In genomic region chrX:66233206-66233605, GRCh38 we compare ENCODE assay signal across 20 cellular contexts.
DNase-seq lines count a peak whose midpoint lies in the region; ATAC-seq, FAIRE-seq and TF ChIP-seq lines count a peak whose summit lies in the region.
"Had no signal": no experiment of that assay in that cellular context is flagged by ENCODE, and none has a peak within 500 bp of the region (broad histone marks: within the 10 kb centered on the region; RNA-seq: fewer than 3 reads in every experiment).

No MANE protein-coding gene starts in this region.

- no peak for TF ChIP-seq RAD21 in neural cell (conservative IDR thresholded peaks at IDR 0.05)

- TF ChIP-seq CTCF in astrocyte (IDR thresholded peaks at IDR 0.05; ENCODE audit: insufficient read depth, low read depth, low read length) (no peak), neural cell (IDR thresholded peaks at IDR 0.05; ENCODE audit: poor library complexity, severe bottlenecking) (no peak)

- ATAC-seq in GM19455 (IDR thresholded peaks at IDR 0.05; ENCODE audit: unreplicated experiment) = no peak
- ATAC-seq: HepG2 had no signal

- H3K27ac Mint-ChIP-seq in astrocyte (ENCODE audit: unreplicated experiment) = no peak overlapping the region
- no peak overlapping the region for H3K27ac Mint-ChIP-seq in activated CD4-positive, alpha-beta memory T cell treated with anti-CD3 and anti-CD28 coated beads, Interleukin-2, amount 10 ng/mL, durations not matched to agents 7 days and 5 days
- H3K27ac Mint-ChIP-seq: CD4-positive, alpha-beta memory T cell; HFFc6 had no signal

- CTCF ChIA-PET in activated CD4-positive, alpha-beta memory T cell treated with anti-CD3 and anti-CD28 coated beads, Interleukin-2, amount 10 ng/mL, durations not matched to agents 7 days and 5 days (lab: Charles Lee) = no interaction called here

- H3K27me3 Mint-ChIP-seq in astrocyte (ENCODE audit: low read depth, unreplicated experiment) = no peaks in the 10 kb centered on the region
- H3K27me3 Mint-ChIP-seq in activated CD4-positive, alpha-beta memory T cell treated with anti-CD3 and anti-CD28 coated beads, Interleukin-2, amount 10 ng/mL, durations not matched to agents 7 days and 5 days = no peaks in the 10 kb centered on the region
- H3K27me3 Mint-ChIP-seq: CD4-positive, alpha-beta memory T cell had no signal

- TF ChIP-seq EP300 in neural cell (conservative IDR thresholded peaks at IDR 0.05; ENCODE audit: poor library complexity, severe bottlenecking) = peak; percentile 71

- peaks cover 12% of the 10 kb centered on the region for H3K4me1 Mint-ChIP-seq in astrocyte (ENCODE audit: low read depth, unreplicated experiment)
- H3K4me1 Mint-ChIP-seq in activated CD4-positive, alpha-beta memory T cell treated with anti-CD3 and anti-CD28 coated beads, Interleukin-2, amount 10 ng/mL, durations not matched to agents 7 days and 5 days = no peaks in the 10 kb centered on the region
- H3K4me1 Mint-ChIP-seq: CD4-positive, alpha-beta memory T cell had no signal

- H3K79me2 ChIP-seq in astrocyte (ENCODE audit: insufficient read depth, low read length) (no peaks in the 10 kb centered on the region), neural cell (replicated peaks; ENCODE audit: insufficient read depth, low read length) (no peaks in the 10 kb centered on the region)

- H3K4me3 ChIP-seq in astrocyte (ENCODE audit: insufficient read depth, low read depth, low read length) (no peak overlapping the region), neural cell (ENCODE audit: low read length) (no peak overlapping the region)
- H3K4me3 ChIP-seq: HAP-1 had no signal

- no peaks in the 10 kb centered on the region for H3F3A ChIP-seq in neural cell (ENCODE audit: insufficient read depth, low read length, poor library complexity, severe bottlenecking)

- DNase-seq in astrocyte (ENCODE audit: low read depth) (no peak), inferior parietal cortex (ENCODE audit: extremely low spot score) (peak; percentile 15), superior temporal gyrus (ENCODE audit: extremely low spot score) (peak; percentile 60), HK-2 (ENCODE audit: unreplicated experiment) (no peak)
- no peak for DNase-seq in activated CD4-positive, alpha-beta memory T cell treated with anti-CD3 and anti-CD28 coated beads, Interleukin-2, amount 10 ng/mL, durations not matched to agents 7 days and 5 days
- DNase-seq: ACHN; BE2C; CD4-positive, alpha-beta memory T cell; DMS79; EL; HFFc6 had no signal

- POLR2A ChIA-PET in activated CD4-positive, alpha-beta memory T cell treated with anti-CD3 and anti-CD28 coated beads, Interleukin-2, amount 10 ng/mL, durations not matched to agents 7 days and 5 days (lab: Charles Lee) = no interaction called here

- H3K9ac ChIP-seq in astrocyte (ENCODE audit: low read length) (no peak overlapping the region), neural cell (ENCODE audit: low read length) (no peak overlapping the region)

- H3K9me3 Mint-ChIP-seq in astrocyte (ENCODE audit: unreplicated experiment) = no peaks in the 10 kb centered on the region
- no peaks in the 10 kb centered on the region for H3K9me3 Mint-ChIP-seq in activated CD4-positive, alpha-beta memory T cell treated with anti-CD3 and anti-CD28 coated beads, Interleukin-2, amount 10 ng/mL, durations not matched to agents 7 days and 5 days

- H3K9me2 ChIP-seq in neural cell (ENCODE audit: insufficient read depth, low read length) = no peaks in the 10 kb centered on the region

- FAIRE-seq in astrocyte (lab: Jason Lieb, UNC) = peak; percentile 89
- FAIRE-seq: G401.6, GM12892, H1, HepG2, HTR-8/SVneo had no signal

- H3K4me3 Mint-ChIP-seq in astrocyte (ENCODE audit: unreplicated experiment) = no peak overlapping the region
- H3K4me3 Mint-ChIP-seq in activated CD4-positive, alpha-beta memory T cell treated with anti-CD3 and anti-CD28 coated beads, Interleukin-2, amount 10 ng/mL, durations not matched to agents 7 days and 5 days = no peak overlapping the region
- H3K4me3 Mint-ChIP-seq: CD4-positive, alpha-beta memory T cell; HFFc6 had no signal

- H3K27me3 ChIP-seq in astrocyte (ENCODE audit: insufficient read depth, low read length) = no peaks in the 10 kb centered on the region
- H3K27me3 ChIP-seq in neural cell (ENCODE audit: insufficient read depth, low read depth, low read length) = no peaks in the 10 kb centered on the region
- H3K27me3 ChIP-seq: BE2C had no signal

- no peaks in the 10 kb centered on the region for H3K4me1 ChIP-seq in astrocyte (ENCODE audit: insufficient read depth, low read length)
- H3K4me1 ChIP-seq: BE2C, HAP-1 had no signal

- H2AFZ ChIP-seq in astrocyte (ENCODE audit: low read depth, low read length) (no peak overlapping the region), neural cell (ENCODE audit: low read depth, low read length) (no peak overlapping the region)

- no peaks in the 10 kb centered on the region for H3K9me3 ChIP-seq in astrocyte (ENCODE audit: insufficient read depth, low read depth, low read length)
- H3K9me3 ChIP-seq in neural cell (ENCODE audit: low read length) = no peaks in the 10 kb centered on the region
- H3K9me3 ChIP-seq: BE2C, HAP-1 had no signal

- H3K36me3 ChIP-seq in astrocyte (ENCODE audit: insufficient read depth, low read length) (no peaks in the 10 kb centered on the region), neural cell (ENCODE audit: insufficient read depth, low read length) (no peaks in the 10 kb centered on the region)
- H3K36me3 ChIP-seq: BE2C, HAP-1 had no signal

- H3K4me2 ChIP-seq in astrocyte (ENCODE audit: low read length) = no peak overlapping the region
- no peak overlapping the region for H3K4me2 ChIP-seq in neural cell (ENCODE audit: low read length)

- H3K36me3 Mint-ChIP-seq in astrocyte (ENCODE audit: low read depth, unreplicated experiment) = peaks cover 4% of the 10 kb centered on the region
- H3K36me3 Mint-ChIP-seq in activated CD4-positive, alpha-beta memory T cell treated with anti-CD3 and anti-CD28 coated beads, Interleukin-2, amount 10 ng/mL, durations not matched to agents 7 days and 5 days (ENCODE audit: low read depth) = no peaks in the 10 kb centered on the region
- H3K36me3 Mint-ChIP-seq: CD4-positive, alpha-beta memory T cell had no signal

- no peaks in the 10 kb centered on the region for H4K20me1 ChIP-seq in astrocyte (ENCODE audit: insufficient read depth, low read length)
- H4K20me1 ChIP-seq in neural cell (ENCODE audit: insufficient read depth) = no peaks in the 10 kb centered on the region

- H3K27ac ChIP-seq in astrocyte (ENCODE audit: low read depth, low read length) (no peak overlapping the region), neural cell (ENCODE audit: low read length) (no peak overlapping the region)
- H3K27ac ChIP-seq: C4-2B had no signal

TF ChIP-seq in neural cell, 6 proteins besides CTCF, POLR2A, EP300 and RAD21:
- TF ChIP-seq POLR2AphosphoS5 (IDR thresholded peaks at IDR 0.05) (peak; percentile 41), SMC3 (conservative IDR thresholded peaks at IDR 0.05; ENCODE audit: poor library complexity) (no peak)

Comparison
In these comparisons a context has a peak if more than half of its experiments do, and no peak if none do; other contexts are left out.
1. DNase-seq: peak in inferior parietal cortex (single experiment) and superior temporal gyrus (single experiment); none in astrocyte (single experiment), HK-2 (single experiment) and activated CD4-positive, alpha-beta memory T cell treated with anti-CD3 and anti-CD28 coated beads, Interleukin-2, amount 10 ng/mL, durations not matched to agents 7 days and 5 days (single experiment).